In genomic region chr11:78788533-78788932, GRCh38 we compare ENCODE assay signal across 24 cellular contexts.
A peak's percentile ranks its signal among the peaks of the same experiment; 100 is the strongest.
DNase-seq lines count a peak whose midpoint lies in the region; ATAC-seq, FAIRE-seq and TF ChIP-seq lines count a peak whose summit lies in the region.
"Had no signal": no experiment of that assay in that cellular context is flagged by ENCODE, and none has a peak within 500 bp of the region (broad histone marks: within the 10 kb centered on the region; RNA-seq: fewer than 3 reads in every experiment).

No MANE protein-coding gene starts in this region.

- H3K79me2 ChIP-seq in K562 (ENCODE audit: control insufficient read depth, insufficient read depth, low read length): no peaks in the 10 kb centered on the region

- H4K20me1 ChIP-seq in K562 (replicated peaks; ENCODE audit: control insufficient read depth, insufficient read depth, low read length): no peaks in the 10 kb centered on the region

- POLR2A ChIA-PET in K562 (lab: Yijun Ruan, JAX): interaction anchor here (0.6 kb wide), 1 partner anchor 49 kb away, joined by 4 read pairs; no protein-coding TSS in a partner anchor

- no peak for TF ChIP-seq RAD21 in K562 (CRISPR knock-in tag; conservative IDR thresholded peaks at IDR 0.05 in 1 of 2, IDR thresholded peaks at IDR 0.05 in 1 of 2)

- TF ChIP-seq EP300 in K562 (IDR thresholded peaks at IDR 0.05; ENCODE audit: low read length): no peak

- peak overlapping the region in 1 of 2 experiments; percentile 45 for H2BK12ac ChIP-seq in mesenchymal stem cell (ENCODE audit: low read length in 2 of 2)

- no peak for ATAC-seq in K562
- ATAC-seq in left colon: no peak

- CTCF ChIA-PET in K562 (lab: Yijun Ruan, JAX; ENCODE audit: low intra/inter-chr PET ratio): no interaction called here

- no peak overlapping the region for H2AK5ac ChIP-seq in mesenchymal stem cell (ENCODE audit: low read length, severe bottlenecking)

- H3K27me3 ChIP-seq in K562 (ENCODE audit: control insufficient read depth in 2 of 2, insufficient read depth in 2 of 2, low read length in 2 of 2) (peaks cover 0 to 19% of the 10 kb centered on the region in 2 experiments; a peak in 2 of 5 replicates), mesenchymal stem cell (ENCODE audit: control insufficient read depth in 1 of 2, insufficient read depth in 1 of 2, low read length in 2 of 2) (no peaks in the 10 kb centered on the region), thyroid gland (no peaks in the 10 kb centered on the region)
- H3K27me3 ChIP-seq: BE2C had no signal

- no peaks in the 10 kb centered on the region for H3K79me1 ChIP-seq in mesenchymal stem cell (replicated peaks; ENCODE audit: low read length, poor library complexity, severe bottlenecking)

- no peak overlapping the region for H3K23ac ChIP-seq in mesenchymal stem cell (ENCODE audit: low read length in 2 of 2)

- peak overlapping the region; percentile 9 for H4K8ac ChIP-seq in mesenchymal stem cell (ENCODE audit: low read length)

- H3K36me3 ChIP-seq in K562 (ENCODE audit: control insufficient read depth, insufficient read depth, low read length): no peaks in the 10 kb centered on the region
- H3K36me3 ChIP-seq in mesenchymal stem cell (ENCODE audit: control insufficient read depth in 1 of 2, insufficient read depth in 2 of 2, low read depth in 1 of 2, low read length in 2 of 2): peaks cover 3 to 4% of the 10 kb centered on the region in 2 experiments
- H3K36me3 ChIP-seq in thyroid gland: no peaks in the 10 kb centered on the region

- intact Hi-C loops in K562 (cut with micrococcal nuclease): no loop called here
- intact Hi-C loops in thyroid gland (cut with DNase I): no loop called here
- intact Hi-C loops in left colon (cut with DNase I, micrococcal nuclease): no loop called here

- peak overlapping the region; percentile 22 for H4K91ac ChIP-seq in mesenchymal stem cell (ENCODE audit: low read length)

- H2BK15ac ChIP-seq in mesenchymal stem cell (ENCODE audit: low read depth, poor library complexity, severe bottlenecking): no peak overlapping the region

- peak overlapping the region in 1 of 2 experiments; percentile 21 for H3K4ac ChIP-seq in mesenchymal stem cell (ENCODE audit: low read depth in 1 of 2, low read length in 2 of 2)

- no peak overlapping the region for H3K14ac ChIP-seq in mesenchymal stem cell (ENCODE audit: low read length in 2 of 2)

- H3K4me3 ChIP-seq in K562 (no peak overlapping the region), mesenchymal stem cell (ENCODE audit: insufficient read depth in 1 of 2, low read depth in 1 of 2, low read length in 2 of 2) (no peak overlapping the region), thyroid gland (replicated peaks in 1 of 3) (no peak overlapping the region)

- peak; percentile 10 for DNase-seq in SKM-1 treated with dmso at 0.1 percent for 144 hours (lab: John Stamatoyannopoulos, UW; ENCODE audit: unreplicated experiment)
- no peak for DNase-seq in SKM-1 (lab: John Stamatoyannopoulos, UW; ENCODE audit: unreplicated experiment)
- DNase-seq in K562 (ENCODE audit: extremely low read depth in 1 of 4, low spot score in 3 of 4): no peak
- no peak for DNase-seq in mesenchymal stem cell
- DNase-seq in thyroid gland: peak; percentile 24 to 42
- no peak for DNase-seq in Kasumi-1 (lab: John Stamatoyannopoulos, UW)
- no peak for DNase-seq in activated T-cell treated with anti-CD3 and anti-CD28 coated beads for 4 hours
- DNase-seq in left colon: no peak
- DNase-seq: 8988T, ACHN, BE2C, Calu3, HCEC 1CT, Karpas-422, NCI-H1105, NCI-H1436 treated with DMSO at 0.1 percent for 48 hours, NCI-H187 treated with DMSO at 0.1 percent for 48 hours, NCI-H524, NCI-H774, SHP77 treated with DMSO at 0.1 percent for 48 hours, SW 1271 had no signal

- H3K4me2 ChIP-seq in K562 (ENCODE audit: insufficient read depth, low read length) (no peak overlapping the region), mesenchymal stem cell (ENCODE audit: low read length, poor library complexity, severe bottlenecking) (no peak overlapping the region)

- H2AFZ ChIP-seq in K562 (ENCODE audit: low read depth, low read length): no peak overlapping the region
- no peak overlapping the region for H2AFZ ChIP-seq in mesenchymal stem cell (ENCODE audit: low read depth, low read length)

- no peak for TF ChIP-seq POLR2A in K562 (conservative IDR thresholded peaks at IDR 0.05)
- no peak for TF ChIP-seq POLR2A in thyroid gland (IDR thresholded peaks at IDR 0.05)

- no peak overlapping the region for H2BK5ac ChIP-seq in mesenchymal stem cell (ENCODE audit: low read depth, low read length, poor library complexity, severe bottlenecking)

- H2BK120ac ChIP-seq in mesenchymal stem cell (ENCODE audit: low read depth, low read length): peak overlapping the region; percentile 15

- no peak overlapping the region for H3K18ac ChIP-seq in mesenchymal stem cell (ENCODE audit: low read depth in 1 of 2, low read length in 2 of 2)

- H3K27ac ChIP-seq in K562 (ENCODE audit: extremely low read depth, low read depth, low read length) (no peak overlapping the region), mesenchymal stem cell (ENCODE audit: low read length, poor library complexity, severe bottlenecking) (no peak overlapping the region), thyroid gland (peak overlapping the region; percentile 70 to 85 (median 73))
- H3K27ac ChIP-seq: HL-60, RWPE1 had no signal

- WGBS in K562 (ENCODE audit: insufficient coverage, low coverage, missing lambda C conversion rate): 0% methylated on average over 1 of the region's 1 CpG
- WGBS in mesenchymal stem cell: 42% methylated on average over 1 of the region's 1 CpG
- 43 to 56% methylated on average over 1 of the region's 1 CpG for WGBS in thyroid gland, 2 donors

- TF ChIP-seq CTCF in K562 (IDR thresholded peaks at IDR 0.05 in 2 of 3, conservative IDR thresholded peaks at IDR 0.05 in 1 of 3; ENCODE audit: insufficient read depth in 2 of 3, low read depth in 1 of 3, low read length in 3 of 3) (no peak), thyroid gland (IDR thresholded peaks at IDR 0.05) (no peak)

- H3K4me1 ChIP-seq in K562 (replicated peaks in 1 of 2; ENCODE audit: control insufficient read depth in 2 of 2, insufficient read depth in 2 of 2, low read length in 2 of 2): 0 out of 5 replicates have a peak, but pooled peaks cover 0 to 3% of the 10 kb centered on the region in 2 experiments
- H3K4me1 ChIP-seq in mesenchymal stem cell (ENCODE audit: control insufficient read depth, insufficient read depth, low read depth, low read length): peaks cover 9% of the 10 kb centered on the region
- H3K4me1 ChIP-seq in thyroid gland: peaks cover 63 to 82% of the 10 kb centered on the region in 2 donors

- no TSS peak for BruUV-seq in K562 (replicated peaks; lab: Mats Ljungman, UMichigan)

- no peak overlapping the region for H3K9ac ChIP-seq in K562 (ENCODE audit: insufficient read depth in 1 of 2, low read depth in 2 of 2, low read length in 2 of 2)
- no peak overlapping the region for H3K9ac ChIP-seq in mesenchymal stem cell (ENCODE audit: low read length)

- FAIRE-seq in K562 (lab: Jason Lieb, UNC): peak; percentile 32
- FAIRE-seq: H1 had no signal

- no peaks in the 10 kb centered on the region for H3K9me1 ChIP-seq in K562 (ENCODE audit: control insufficient read depth, insufficient read depth, low read length)

- in situ Hi-C loops in K562 (cut with MboI): no loop called here

- H3K9me3 ChIP-seq in K562 (replicated peaks; ENCODE audit: control insufficient read depth, insufficient read depth, low read depth, low read length) (no peaks in the 10 kb centered on the region), mesenchymal stem cell (ENCODE audit: control insufficient read depth, low read length) (no peaks in the 10 kb centered on the region), thyroid gland (no peaks in the 10 kb centered on the region)
- H3K9me3 ChIP-seq: BE2C had no signal

TF ChIP-seq in K562, 482 proteins besides CTCF, POLR2A, EP300 and RAD21:
- no peak for TF ChIP-seq KDM1A (IDR thresholded peaks at IDR 0.05)
- TF ChIP-seq POLR2AphosphoS2 (IDR thresholded peaks at IDR 0.05; ENCODE audit: low read length): no peak
- TF ChIP-seq TEAD2 (tag; IDR thresholded peaks at IDR 0.05): no peak
TF ChIP-seq in K562: peak in this region for 0.

Comparison
In these comparisons a context has a peak if more than half of its experiments do, and no peak if none do; other contexts are left out.
1. DNase-seq: peak in SKM-1 treated with dmso at 0.1 percent for 144 hours (single experiment) and thyroid gland (2 of 2); none in SKM-1 (single experiment), K562 (0 of 4), mesenchymal stem cell (single experiment), Kasumi-1 (0 of 2), activated T-cell treated with anti-CD3 and anti-CD28 coated beads for 4 hours (single experiment) and left colon (0 of 2).
2. H3K27ac ChIP-seq: peak in thyroid gland (3 of 3); none in K562 (single experiment) and mesenchymal stem cell (single experiment).